ENCODE assay signal across 22 cellular contexts in genomic region chr3:98095870-98096269, GRCh38. TPM values are rescaled to one million over a fixed set of nuclear protein-coding genes. Genes with fewer than 3 reads are reported as not detected.
A peak's percentile ranks its signal among the peaks of the same experiment; 100 is the strongest.
DNase-seq lines count a peak whose midpoint lies in the region; ATAC-seq and TF ChIP-seq lines count a peak whose summit lies in the region.
"Had no signal": no experiment of that assay in that cellular context is flagged by ENCODE, and none has a peak within 500 bp of the region (broad histone marks: within the 10 kb centered on the region; RNA-seq: fewer than 3 reads in every experiment).

No MANE protein-coding gene starts in this region.

- no peak overlapping the region for H2BK5ac ChIP-seq in mesendoderm (ENCODE audit: low read length)

- H3K4me3 ChIP-seq in mesendoderm (ENCODE audit: low read length): no peak overlapping the region
- no peak overlapping the region for H3K4me3 ChIP-seq in uterus
- no peak overlapping the region for H3K4me3 ChIP-seq in CD8-positive, alpha-beta memory T cell (ENCODE audit: low read length)
- H3K4me3 ChIP-seq: MG63 had no signal

- H3K9me3 ChIP-seq in uterus: no peaks in the 10 kb centered on the region
- H3K9me3 ChIP-seq in CD8-positive, alpha-beta memory T cell (ENCODE audit: low read length): no peaks in the 10 kb centered on the region
- H3K9me3 ChIP-seq: MG63 had no signal

- no peaks in the 10 kb centered on the region for H3K79me2 ChIP-seq in mesendoderm (ENCODE audit: control insufficient read depth, insufficient read depth, low read length)

- H3K4ac ChIP-seq in mesendoderm (ENCODE audit: low read depth, low read length): no peak overlapping the region

- POLR2A ChIA-PET in WTC11 (lab: Charles Lee): no interaction called here
- POLR2A ChIA-PET in CD8-positive, alpha-beta memory T cell (lab: Charles Lee): no interaction called here

- peaks cover 2% of the 10 kb centered on the region for H3K36me3 Mint-ChIP-seq in WTC11
- no peaks in the 10 kb centered on the region for H3K36me3 Mint-ChIP-seq in CD8-positive, alpha-beta memory T cell

- H3K4me3 Mint-ChIP-seq in WTC11: no peak overlapping the region
- no peak overlapping the region for H3K4me3 Mint-ChIP-seq in CD8-positive, alpha-beta memory T cell
- H3K4me3 Mint-ChIP-seq: CD4-positive, alpha-beta T cell; H9 had no signal

- H3K56ac ChIP-seq in mesendoderm (ENCODE audit: low read length): no peak overlapping the region

- CTCF ChIA-PET in WTC11 (lab: Charles Lee): no interaction called here
- CTCF ChIA-PET in CD8-positive, alpha-beta memory T cell (lab: Charles Lee): no interaction called here

- peaks cover 39% of the 10 kb centered on the region for H3K9me3 Mint-ChIP-seq in WTC11
- peaks cover 0 to 7% (median 0%) of the 10 kb centered on the region in 5 donors for H3K9me3 Mint-ChIP-seq in CD8-positive, alpha-beta memory T cell
- H3K9me3 Mint-ChIP-seq: H9 had no signal

- no peaks in the 10 kb centered on the region for H3K36me3 ChIP-seq in mesendoderm (ENCODE audit: control insufficient read depth, insufficient read depth, low read length)
- no peaks in the 10 kb centered on the region for H3K36me3 ChIP-seq in uterus
- H3K36me3 ChIP-seq in CD8-positive, alpha-beta memory T cell (ENCODE audit: insufficient read depth, low read length): no peaks in the 10 kb centered on the region
- H3K36me3 ChIP-seq: MG63 had no signal

- peak; percentile 1 for DNase-seq in NCI-H748 (lab: John Stamatoyannopoulos, UW; ENCODE audit: unreplicated experiment)
- DNase-seq in NCI-H748 treated with DMSO at 0.1 percent for 48 hours (lab: John Stamatoyannopoulos, UW): no peak
- DNase-seq in HuH-7 (ENCODE audit: low spot score): peak; percentile 9
- no peak for DNase-seq in WTC11 (ENCODE audit: low spot score)
- peak; percentile 1 for DNase-seq in mesendoderm
- DNase-seq in uterus: no peak
- no peak for DNase-seq in stimulated activated CD4-positive, alpha-beta T cell treated with anti-CD3 and anti-CD28 coated beads, Interleukin-4, amount 100 ng/mL, for 1 hour
- DNase-seq in CD8-positive, alpha-beta memory T cell: no peak
- DNase-seq: CD4-positive, alpha-beta T cell; H9; IMR-90; Karpas-422; MG63; NCI-H1048; NCI-H1694 treated with DMSO at 0.1 percent for 48 hours; NCI-H2107; NCI-H226; NK-92 treated with Interleukin-12 subunit alpha and Interleukin-12 subunit beta, amount 100 ng/mL, for 24 hours; OCI-M1; RPMI8226 had no signal

- WGBS in mesendoderm (ENCODE audit: extremely low coverage, insufficient coverage, low lambda C conversion rate): no CpG with 5 or more reads among the region's 5 CpGs

- H3K4me1 ChIP-seq in mesendoderm (ENCODE audit: control insufficient read depth, low read depth, low read length) (no peaks in the 10 kb centered on the region), uterus (no peaks in the 10 kb centered on the region)
- no peaks in the 10 kb centered on the region for H3K4me1 ChIP-seq in CD8-positive, alpha-beta memory T cell (ENCODE audit: insufficient read depth, low read length)

- H3K4me1 Mint-ChIP-seq in WTC11: no peaks in the 10 kb centered on the region
- H3K4me1 Mint-ChIP-seq in CD8-positive, alpha-beta memory T cell: no peaks in the 10 kb centered on the region

- H3K9ac ChIP-seq in mesendoderm (ENCODE audit: low read length): no peak overlapping the region

- H2AK5ac ChIP-seq in mesendoderm (ENCODE audit: low read length): no peak overlapping the region

- no peak overlapping the region for H3K27ac ChIP-seq in mesendoderm (ENCODE audit: low read depth, low read length)
- no peak overlapping the region for H3K27ac ChIP-seq in uterus
- no peak overlapping the region for H3K27ac ChIP-seq in CD8-positive, alpha-beta memory T cell (ENCODE audit: low read depth, low read length)

- H3K18ac ChIP-seq in mesendoderm (ENCODE audit: low read length): no peak overlapping the region

- H3K27me3 ChIP-seq in mesendoderm (ENCODE audit: insufficient read depth, low read length, poor library complexity): no peaks in the 10 kb centered on the region
- H3K27me3 ChIP-seq in uterus: no peaks in the 10 kb centered on the region
- no peaks in the 10 kb centered on the region for H3K27me3 ChIP-seq in CD8-positive, alpha-beta memory T cell (ENCODE audit: insufficient read depth, low read length, poor library complexity, severe bottlenecking)
- H3K27me3 ChIP-seq: MG63 had no signal

- no peak overlapping the region for H4K5ac ChIP-seq in mesendoderm (ENCODE audit: low read length)

- no peak for TF ChIP-seq CTCF in WTC11 (IDR thresholded peaks at IDR 0.05)
- no peak for TF ChIP-seq CTCF in uterus (IDR thresholded peaks at IDR 0.05)

- H3K27me3 Mint-ChIP-seq in WTC11 (ENCODE audit: low read depth): no peaks in the 10 kb centered on the region
- H3K27me3 Mint-ChIP-seq in CD8-positive, alpha-beta memory T cell: peaks cover 6 to 15% of the 10 kb centered on the region in 2 donors

- no peak overlapping the region for H3K4me2 ChIP-seq in mesendoderm (ENCODE audit: low read length)

- H3K79me1 ChIP-seq in mesendoderm (ENCODE audit: low read length): no peaks in the 10 kb centered on the region

- peak; percentile 36; the same call in 1 of the 2 replicates for ATAC-seq in WTC11

- no peak overlapping the region for H2BK120ac ChIP-seq in mesendoderm (ENCODE audit: low read depth, low read length)

- TF ChIP-seq POLR2A in uterus (IDR thresholded peaks at IDR 0.05): no peak

- no peak overlapping the region for H2BK15ac ChIP-seq in mesendoderm (replicated peaks; ENCODE audit: low read depth)

- no peak overlapping the region for H4K8ac ChIP-seq in mesendoderm (ENCODE audit: low read depth, low read length)

- H3K23ac ChIP-seq in mesendoderm (ENCODE audit: low read length): no peak overlapping the region

- intact Hi-C loops in uterus (cut with DNase I; ENCODE audit: low total_unique reads): no loop called here

- no peak overlapping the region for H3K27ac Mint-ChIP-seq in WTC11
- H3K27ac Mint-ChIP-seq in CD8-positive, alpha-beta memory T cell: no peak overlapping the region
- H3K27ac Mint-ChIP-seq: CD4-positive, alpha-beta T cell had no signal

TF ChIP-seq in WTC11, 78 proteins besides CTCF, POLR2A, EP300 and RAD21 (continues in another document):
- TF ChIP-seq ZNF423 (CRISPR knock-in tag; IDR thresholded peaks at IDR 0.05) (no peak), MXD4 (CRISPR knock-in tag; IDR thresholded peaks at IDR 0.05; ENCODE audit: borderline replicate concordance) (no peak), FOXP4 (CRISPR knock-in tag; IDR thresholded peaks at IDR 0.05) (no peak), ZBTB43 (CRISPR knock-in tag; IDR thresholded peaks at IDR 0.05) (no peak), ESRRA (CRISPR knock-in tag; IDR thresholded peaks at IDR 0.05; ENCODE audit: borderline replicate concordance) (no peak)

RNA-seq across cellular contexts. Expression of gene OR5AC2, which starts 8.9 kb away (rescaled TPM):
- total RNA-seq in WTC11 (2021) (not detected in 3 replicates), uterus (not detected)
- polyA plus RNA-seq in mesendoderm (2013, experiment 1 of 2): not detected
- not detected for polyA plus RNA-seq in mesendoderm (2013, experiment 2 of 2)
- not detected for total RNA-seq in CD8-positive, alpha-beta memory T cell
- polyA plus RNA-seq in CD8-positive, alpha-beta memory T cell: not detected
- total RNA-seq: CD4-positive, alpha-beta T cell; H9; IMR-90; T-helper 1 cell treated with Interleukin-12 subunit alpha and Interleukin-12 subunit beta and Interleukin-4 antibody, amounts not matched to agents 30 ng/mL and 1 ng/mL, for 36 hours had no signal
- polyA plus RNA-seq: BJ, IMR-90 had no signal

RNA-seq across cellular contexts. Expression of gene OR5H1, which starts 34.7 kb away (rescaled TPM):
- total RNA-seq in WTC11 (2021): 0.02 TPM in 1 of 3 replicates, not detected in the others
- not detected for polyA plus RNA-seq in mesendoderm (2013, experiment 1 of 2)
- polyA plus RNA-seq in mesendoderm (2013, experiment 2 of 2): not detected
- total RNA-seq in uterus: not detected
- total RNA-seq in CD8-positive, alpha-beta memory T cell: not detected
- not detected for polyA plus RNA-seq in CD8-positive, alpha-beta memory T cell
- total RNA-seq: CD4-positive, alpha-beta T cell; H9; IMR-90; T-helper 1 cell treated with Interleukin-12 subunit alpha and Interleukin-12 subunit beta and Interleukin-4 antibody, amounts not matched to agents 30 ng/mL and 1 ng/mL, for 36 hours had no signal
- polyA plus RNA-seq: BJ, IMR-90 had no signal

RNA-seq across cellular contexts. Expression of gene OR5H14, which starts 51.4 kb away (rescaled TPM):
- not detected in 3 replicates for total RNA-seq in WTC11 (2021)
- polyA plus RNA-seq in mesendoderm (2013, experiment 1 of 2): 0.07 TPM
- polyA plus RNA-seq in mesendoderm (2013, experiment 2 of 2): not detected
- not detected for total RNA-seq in uterus
- not detected for total RNA-seq in CD8-positive, alpha-beta memory T cell
- not detected for polyA plus RNA-seq in CD8-positive, alpha-beta memory T cell
- total RNA-seq: CD4-positive, alpha-beta T cell; H9; IMR-90; T-helper 1 cell treated with Interleukin-12 subunit alpha and Interleukin-12 subunit beta and Interleukin-4 antibody, amounts not matched to agents 30 ng/mL and 1 ng/mL, for 36 hours had no signal
- polyA plus RNA-seq: BJ, IMR-90 had no signal

Comparison
In these comparisons a context has a peak if more than half of its experiments do, and no peak if none do; other contexts are left out.
1. DNase-seq: peak in NCI-H748 (single experiment), HuH-7 (single experiment) and mesendoderm (single experiment); none in NCI-H748 treated with DMSO at 0.1 percent for 48 hours (single experiment), WTC11 (single experiment), uterus (0 of 2), stimulated activated CD4-positive, alpha-beta T cell treated with anti-CD3 and anti-CD28 coated beads, Interleukin-4, amount 100 ng/mL, for 1 hour (single experiment) and CD8-positive, alpha-beta memory T cell (0 of 5).